20 cellular contexts compared by ENCODE assay signal in genomic region chr6:16533210-16533609, GRCh38.
"Had no signal": no experiment of that assay in that cellular context is flagged by ENCODE, and none has a peak within 500 bp of the region (broad histone marks: within the 10 kb centered on the region; RNA-seq: fewer than 3 reads in every experiment).

No MANE protein-coding gene starts in this region.

- H3K27ac Mint-ChIP-seq: activated CD8-positive, alpha-beta memory T cell treated with anti-CD3 and anti-CD28 coated beads, Interleukin-2, amount 10 ng/mL, durations not matched to agents 7 days and 5 days; mesothelial cell of epicardium had no signal

- H3K4me1 ChIP-seq: breast epithelium, lower lobe of right lung, suprapubic skin had no signal

- ATAC-seq: lower lobe of right lung, right cardiac atrium had no signal

- H3K9me3 ChIP-seq: breast epithelium, lower lobe of right lung, neutrophil, SJCRH30, suprapubic skin, upper lobe of left lung had no signal

- DNase-seq: activated CD4-positive, alpha-beta T cell treated with anti-CD3 and anti-CD28 coated beads for 48 hours; activated CD8-positive, alpha-beta memory T cell treated with anti-CD3 and anti-CD28 coated beads, Interleukin-2, amount 10 ng/mL, durations not matched to agents 7 days and 5 days; anterior cingulate cortex; dermis blood vessel endothelial cell; hypothalamus; kidney glomerular epithelial cell; lower lobe of right lung; posterior cingulate gyrus; right cardiac atrium; SJCRH30; stimulated activated CD4-positive, alpha-beta T cell treated with anti-CD3 and anti-CD28 coated beads, Interleukin-1b, Interleukin-23, amount 100 ng/mL, for 48 hours; stimulated activated naive CD4-positive, alpha-beta T cell; SW 1271; T-helper 9 cell; upper lobe of left lung; WERI-Rb-1 had no signal

- H3K4me3 ChIP-seq: breast epithelium, lower lobe of right lung, SJCRH30, suprapubic skin, upper lobe of left lung had no signal

- H3K9me3 Mint-ChIP-seq: mesothelial cell of epicardium had no signal

- H3K27me3 ChIP-seq: breast epithelium, neutrophil, SJCRH30, suprapubic skin, upper lobe of left lung had no signal

- H3K36me3 Mint-ChIP-seq: mesothelial cell of epicardium had no signal

- H3K36me3 ChIP-seq: breast epithelium, lower lobe of right lung, SJCRH30, suprapubic skin, upper lobe of left lung, WERI-Rb-1 had no signal

- H3K4me3 Mint-ChIP-seq: activated CD8-positive, alpha-beta memory T cell treated with anti-CD3 and anti-CD28 coated beads, Interleukin-2, amount 10 ng/mL, durations not matched to agents 7 days and 5 days; mesothelial cell of epicardium had no signal

- H3K27ac ChIP-seq: breast epithelium, lower lobe of right lung, neutrophil, SJCRH30, suprapubic skin, upper lobe of left lung, WERI-Rb-1 had no signal

- H3K27me3 Mint-ChIP-seq: activated CD8-positive, alpha-beta memory T cell treated with anti-CD3 and anti-CD28 coated beads, Interleukin-2, amount 10 ng/mL, durations not matched to agents 7 days and 5 days had no signal
